8 cellular contexts compared by ENCODE assay signal in genomic region chr16:648786-649589, GRCh38.
DNase-seq lines count a peak whose midpoint lies in the region; ATAC-seq and FAIRE-seq lines count a peak whose summit lies in the region.

WDR90 (plus strand) TSS chr16:649365; CDS start chr16:649417, 52 bp downstream.

- peak within 1 kb of the TSS; percentile 41 to 80 for H3K27ac Mint-ChIP-seq in effector memory CD8-positive, alpha-beta T cell
- H3K27ac Mint-ChIP-seq in memory B cell = peak within 1 kb of the TSS; percentile 77

- H3K4me1 Mint-ChIP-seq in effector memory CD8-positive, alpha-beta T cell (ENCODE audit: low read depth in 2 of 2) = peaks cover 0 to 2% of the 10 kb centered on the region in 2 donors
- peaks cover 22% of the 10 kb centered on the region for H3K4me1 Mint-ChIP-seq in memory B cell

- H3K9me3 Mint-ChIP-seq in effector memory CD8-positive, alpha-beta T cell = no peaks in the 10 kb centered on the region
- no peaks in the 10 kb centered on the region for H3K9me3 Mint-ChIP-seq in memory B cell

- ATAC-seq in GM21381 (IDR thresholded peaks at IDR 0.05; ENCODE audit: unreplicated experiment) (peak; percentile 75), memory B cell (ENCODE audit: low read depth) (peak; percentile 98)
- ATAC-seq in effector memory CD8-positive, alpha-beta T cell (replicated peaks) = peak; percentile 98

- H3K27me3 Mint-ChIP-seq in effector memory CD8-positive, alpha-beta T cell = no peaks in the 10 kb centered on the region
- no peaks in the 10 kb centered on the region for H3K27me3 Mint-ChIP-seq in memory B cell

- peak; percentile 99 for FAIRE-seq in HTR-8/SVneo (lab: Jason Lieb, UNC)

- H3K36me3 Mint-ChIP-seq in effector memory CD8-positive, alpha-beta T cell (ENCODE audit: insufficient read depth) = peaks cover 6% of the 10 kb centered on the region
- H3K36me3 Mint-ChIP-seq in memory B cell = no peaks in the 10 kb centered on the region

- peak within 1 kb of the TSS; percentile 63 to 74 for H3K4me3 Mint-ChIP-seq in effector memory CD8-positive, alpha-beta T cell
- H3K4me3 Mint-ChIP-seq in memory B cell = peak within 1 kb of the TSS; percentile 82

- peak; percentile 97 for DNase-seq in COLO668 (lab: John Stamatoyannopoulos, UW; ENCODE audit: unreplicated experiment)
- DNase-seq in HTR-8/SVneo (ENCODE audit: insufficient read length, low spot score) = peak; percentile 96
- DNase-seq in NOMO-1 (lab: John Stamatoyannopoulos, UW; ENCODE audit: unreplicated experiment in 2 of 2) = peak; percentile 90 to 91
- DNase-seq in activated CD8-positive, alpha-beta memory T cell treated with anti-CD3 and anti-CD28 coated beads for 4 hours (ENCODE audit: low read depth in 2 of 2) = peak; percentile 83 to 89
- peak; percentile 88 to 90 (median 90) for DNase-seq in effector memory CD8-positive, alpha-beta T cell
- DNase-seq in memory B cell (ENCODE audit: low spot score in 2 of 2) = peak; percentile 88
- peak; percentile 87 to 94 (median 88) for DNase-seq in stimulated activated CD4-positive, alpha-beta T cell treated with anti-CD3 and anti-CD28 coated beads, TNF-alpha, amount 100 ng/mL, for 48 hours (ENCODE audit: low read depth in 3 of 3)

Comparison
In these comparisons a context has a peak if more than half of its experiments do, and no peak if none do; other contexts are left out.
1. Peak in every context shown above with its lines: DNase-seq and ATAC-seq.